9 cellular contexts compared by ENCODE assay signal in the genomic region with DNA sequence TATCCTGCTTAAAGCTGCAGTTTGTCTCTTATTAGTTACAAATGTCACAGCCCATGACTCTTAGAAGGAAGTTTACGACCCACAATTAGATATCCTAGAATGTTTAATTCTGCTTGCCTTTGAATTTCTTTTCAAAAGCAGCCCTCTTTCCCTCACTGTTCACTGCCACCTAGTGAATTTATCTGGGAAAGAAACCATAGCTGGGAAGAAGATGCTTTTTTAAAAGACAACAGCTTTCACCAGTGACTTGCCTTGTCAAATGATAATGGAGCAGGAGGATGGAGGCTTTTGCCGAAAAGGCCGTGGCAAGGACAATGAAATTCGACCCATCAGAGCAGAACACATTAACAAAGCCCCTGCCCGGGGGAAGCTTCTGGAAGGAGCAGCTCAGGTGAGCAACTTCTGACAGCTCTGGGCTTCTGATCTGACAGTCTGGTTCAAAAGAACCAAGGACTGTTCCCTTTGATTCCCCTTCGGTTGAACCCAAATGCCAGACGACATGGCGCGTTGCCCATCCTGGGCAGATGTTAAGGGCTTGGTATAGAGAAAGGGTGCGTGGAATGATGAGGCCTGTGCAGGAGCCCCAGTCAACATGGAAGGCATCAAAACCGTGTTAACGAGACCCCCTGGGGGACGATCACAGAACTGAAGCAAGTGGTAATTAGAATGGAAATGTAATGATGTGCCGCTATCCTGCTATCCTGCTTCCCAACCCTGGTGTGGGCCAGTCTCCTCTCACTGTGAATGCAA.
A peak's percentile ranks its signal among the peaks of the same experiment; 100 is the strongest.
DNase-seq lines count a peak whose midpoint lies in the region; ATAC-seq and TF ChIP-seq lines count a peak whose summit lies in the region.
"Had no signal": no experiment of that assay in that cellular context is flagged by ENCODE, and none has a peak within 500 bp of the region (broad histone marks: within the 10 kb centered on the region; RNA-seq: fewer than 3 reads in every experiment).

No MANE protein-coding gene starts in this region.

- peak overlapping the region; percentile 5 to 17 (median 9) for H3K27ac Mint-ChIP-seq in nephron

- ATAC-seq in left colon: no peak
- ATAC-seq in GM19397 (IDR thresholded peaks at IDR 0.05; ENCODE audit: unreplicated experiment): no peak
- no peak for ATAC-seq in GM18873 (IDR thresholded peaks at IDR 0.05; ENCODE audit: low FRiP score, unreplicated experiment)

- no peaks in the 10 kb centered on the region for H3K36me3 Mint-ChIP-seq in nephron (ENCODE audit: low read depth)

- H3K9me3 Mint-ChIP-seq in nephron: no peaks in the 10 kb centered on the region
- H3K9me3 Mint-ChIP-seq: central memory CD8-positive, alpha-beta T cell had no signal

- intact Hi-C loops in dorsolateral prefrontal cortex (cut with DNase I) (loop anchor here (1.0 to 10.0 kb wide), 3 partner anchors 305 to 429 kb away; no protein-coding TSS in a partner anchor), left colon (cut with DNase I, micrococcal nuclease) (loop anchor here in 1 of 2 donors (5.0 kb wide), 1 partner anchor 307 kb away; no protein-coding TSS in a partner anchor)

- H3K27ac ChIP-seq in dorsolateral prefrontal cortex: peak overlapping the region in 8 of 59 donors; percentile 1 to 46 (median 21)

- peaks cover 4% of the 10 kb centered on the region for H3K27me3 Mint-ChIP-seq in nephron (ENCODE audit: low read depth)

- H3K4me1 Mint-ChIP-seq in nephron: peaks cover 29% of the 10 kb centered on the region
- H3K4me1 Mint-ChIP-seq: central memory CD8-positive, alpha-beta T cell had no signal

- peak; percentile 82 for DNase-seq in DMS 273 (lab: John Stamatoyannopoulos, UW; ENCODE audit: unreplicated experiment)
- peak; percentile 41 for DNase-seq in NCI-H1092 treated with DMSO at 0.1 percent for 48 hours (lab: John Stamatoyannopoulos, UW)
- no peak for DNase-seq in dorsolateral prefrontal cortex
- DNase-seq in left colon: no peak
- DNase-seq in T1000 (lab: John Stamatoyannopoulos, UW): no peak

- H3K4me3 Mint-ChIP-seq in nephron: no peak overlapping the region
- H3K4me3 Mint-ChIP-seq: central memory CD8-positive, alpha-beta T cell had no signal

- TF ChIP-seq CTCF in dorsolateral prefrontal cortex (IDR thresholded peaks at IDR 0.05 in 54 of 56, conservative IDR thresholded peaks at IDR 0.05 in 2 of 56; ENCODE audit: low read depth in 1 of 56, partially characterized antibody in 56 of 56) (peak; percentile 26 to 74 (median 58)), nephron (IDR thresholded peaks at IDR 0.05; ENCODE audit: unreplicated experiment in 3 of 3) (peak; percentile 45 to 59 (median 57))

- H3K27me3 ChIP-seq in dorsolateral prefrontal cortex: no peaks in the 10 kb centered on the region

- H3K4me3 ChIP-seq in dorsolateral prefrontal cortex: no peak overlapping the region

Comparison
In these comparisons a context has a peak if more than half of its experiments do, and no peak if none do; other contexts are left out.
1. DNase-seq: peak in DMS 273 (single experiment) and NCI-H1092 treated with DMSO at 0.1 percent for 48 hours (single experiment); none in dorsolateral prefrontal cortex (0 of 10), left colon (0 of 2) and T1000 (single experiment).